Comparison of ENCODE assay signal across 8 cellular contexts in the genomic region with DNA sequence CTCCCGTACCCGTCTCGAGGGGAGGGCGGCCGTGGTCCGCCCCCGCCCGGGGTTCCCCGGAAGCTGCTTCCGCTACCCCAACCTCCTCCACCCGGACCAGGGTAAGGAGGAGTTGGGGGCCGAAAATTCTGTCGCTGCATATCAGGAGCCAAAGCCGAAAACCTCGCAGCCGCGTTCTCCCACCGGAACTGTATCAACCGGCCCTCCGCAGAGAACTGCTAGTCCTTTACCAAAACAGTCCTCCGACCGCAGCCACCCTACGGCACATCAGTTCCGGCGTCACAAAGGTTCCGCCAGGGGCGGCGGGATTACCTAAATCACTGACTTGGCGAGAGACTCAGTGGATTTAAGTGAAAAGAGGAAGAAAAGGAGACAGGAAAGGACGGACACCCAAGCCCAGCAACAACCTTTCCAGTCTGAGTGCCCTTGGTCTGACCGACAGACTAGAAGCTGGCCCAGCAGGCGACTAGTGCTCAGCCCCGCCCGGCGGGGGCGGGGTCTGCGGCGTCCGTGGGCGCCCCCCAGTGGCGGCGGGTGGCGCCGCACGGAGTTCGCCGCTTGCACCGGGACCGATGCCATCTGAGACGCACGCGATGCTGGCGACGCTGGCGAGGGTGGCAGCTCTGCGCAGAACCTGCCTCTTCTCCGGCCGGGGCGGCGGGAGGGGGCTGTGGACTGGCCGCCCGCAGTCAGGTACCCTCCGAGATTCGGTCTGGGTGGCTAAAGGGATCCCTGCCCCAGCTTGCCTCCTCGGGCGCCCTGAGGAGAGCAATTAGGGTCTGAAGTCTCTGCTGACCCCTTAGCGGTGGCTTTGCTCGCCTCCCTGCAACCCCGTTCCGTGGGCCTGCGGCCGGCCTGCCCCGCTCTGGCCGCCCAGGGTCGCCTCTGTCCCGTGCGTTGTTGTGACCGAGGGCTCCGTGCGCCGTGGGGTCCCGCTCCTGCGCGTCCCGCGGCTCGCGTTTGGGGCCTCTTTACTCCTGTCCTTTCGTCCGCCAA. TPM values are rescaled to one million over a fixed set of nuclear protein-coding genes. Genes with fewer than 3 reads are reported as not detected.
DNase-seq lines count a peak whose midpoint lies in the region; TF ChIP-seq lines count a peak whose summit lies in the region.

MPLKIP (minus strand) TSS at position 195 of the 996 bp plus-strand sequence; CDS start at position 140, 55 bp downstream.
SUGCT (plus strand) TSS at position 578 of the 996 bp plus-strand sequence.

- TF ChIP-seq EP300 in stomach (IDR thresholded peaks at IDR 0.05), result no peak

- H3K27ac ChIP-seq in stomach, result peak within 1 kb of the TSS; percentile 90 to 96 (median 93)

- WGBS in stomach, 5 donors, result 1 to 3% (median 1%) methylated on average over 56 to 90 of the region's 90 CpGs

- peak within 1 kb of the TSS; percentile 99 for H3K27ac Mint-ChIP-seq in neural crest cell (ENCODE audit: unreplicated experiment)

- TF ChIP-seq CTCF in foreskin fibroblast (IDR thresholded peaks at IDR 0.05; ENCODE audit: low read depth, low read length) (peak; percentile 92), neural crest cell (conservative IDR thresholded peaks at IDR 0.05) (peak; percentile 98), stomach (IDR thresholded peaks at IDR 0.05) (peak in 5 of 7 experiments; percentile 75 to 99 (median 98))

- H3K27me3 Mint-ChIP-seq in neural crest cell (ENCODE audit: low read depth), result peaks cover 3% of the 10 kb centered on the region

- H3K36me3 ChIP-seq in H7 (replicated peaks; ENCODE audit: control insufficient read depth, insufficient read depth, low read length), result no peaks in the 10 kb centered on the region
- no peaks in the 10 kb centered on the region for H3K36me3 ChIP-seq in stomach

- peaks cover 16% of the 10 kb centered on the region for H3K4me1 Mint-ChIP-seq in neural crest cell

- no peaks in the 10 kb centered on the region for H3K9me3 ChIP-seq in stomach

- DNase-seq in GDM1 (lab: John Stamatoyannopoulos, UW) (peak; percentile 84), H7 (peak; percentile 95), LoVo (ENCODE audit: low spot score) (peak; percentile 92), activated gamma-delta T cell (lab: John Stamatoyannopoulos, UW) (peak; percentile 65), foreskin fibroblast (peak; percentile 81 to 94), neural crest cell (ENCODE audit: low read depth, low spot score) (peak; percentile 85), stomach (peak; percentile 86)

- H3K4me3 Mint-ChIP-seq in neural crest cell, result peak within 1 kb of the TSS; percentile 100

- H3K27me3 ChIP-seq in H7 (ENCODE audit: control insufficient read depth, insufficient read depth, low read length), result peaks cover 8% of the 10 kb centered on the region
- no peaks in the 10 kb centered on the region for H3K27me3 ChIP-seq in stomach

- H3K4me3 ChIP-seq in H7 (ENCODE audit: insufficient read depth, low read depth, low read length) (peak within 1 kb of the TSS; percentile 92), foreskin fibroblast (ENCODE audit: low read depth in 1 of 2, low read length in 2 of 2) (peak within 1 kb of the TSS; percentile 91 to 93), stomach (peak within 1 kb of the TSS; percentile 89 to 95 (median 91))

- H3K4me1 ChIP-seq in stomach, result peaks cover 5 to 41% (median 26%) of the 10 kb centered on the region in 4 donors

- TF ChIP-seq POLR2A in Raji (IDR thresholded peaks at IDR 0.05; ENCODE audit: insufficient read depth, low read depth, low read length), result peak; percentile 76
- no peak for TF ChIP-seq POLR2A in stomach (IDR thresholded peaks at IDR 0.05)

- H3K36me3 Mint-ChIP-seq in neural crest cell (ENCODE audit: low read depth), result no peaks in the 10 kb centered on the region

- no peaks in the 10 kb centered on the region for H3K9me3 Mint-ChIP-seq in neural crest cell

- intact Hi-C loops in stomach (cut with DNase I; ENCODE audit: low total_unique reads), result loop anchor here (10.0 kb wide), 1 partner anchor 190 kb away; no protein-coding TSS in a partner anchor

RNA-seq across cellular contexts. Expression of gene MPLKIP, which starts in this region (rescaled TPM):
- 35.8 and 59.3 TPM in 2 replicates for total RNA-seq in H7 (2014; rRNA removed; shearing (Covaris generic))
- total RNA-seq in neural crest cell (42.1 and 44.0 TPM in 2 replicates), stomach (10 to 100 TPM in 2 of 5 donors, 1 to 10 TPM in 3; 3.1 to 68.3 (median 8.9) TPM)
- polyA plus RNA-seq in stomach, result 10 to 100 TPM; 38.5 to 42.0 (median 40.8) TPM

RNA-seq across cellular contexts. Expression of gene SUGCT, which starts in this region (rescaled TPM):
- 3.2 and 4.3 TPM in 2 replicates for total RNA-seq in H7 (2014; rRNA removed; shearing (Covaris generic))
- 5.9 and 7.8 TPM in 2 replicates for total RNA-seq in neural crest cell
- 1 to 10 TPM in 3 of 5 donors, under 1 TPM in 1, not detected in 1; 0.87 to 8.0 (median 2.2) TPM for total RNA-seq in stomach
- 1 to 10 TPM; 1.4 to 3.7 (median 2.9) TPM for polyA plus RNA-seq in stomach

Comparison
In these comparisons a context has a peak if more than half of its experiments do, and no peak if none do; other contexts are left out.
1. Peak in every context shown above with its lines: DNase-seq, H3K4me3 ChIP-seq and H3K27ac ChIP-seq.